Comparison of ENCODE assay signal across 14 cellular contexts in genomic region chr15:48002772-48003171, GRCh38.
DNase-seq lines count a peak whose midpoint lies in the region; ATAC-seq and TF ChIP-seq lines count a peak whose summit lies in the region.
"Had no signal": no experiment of that assay in that cellular context is flagged by ENCODE, and none has a peak within 500 bp of the region (broad histone marks: within the 10 kb centered on the region; RNA-seq: fewer than 3 reads in every experiment).

No MANE protein-coding gene starts in this region.

- intact Hi-C loops in upper lobe of right lung (cut with DNase I): no loop called here

- H3K4me1 ChIP-seq in upper lobe of right lung: peaks cover 7% of the 10 kb centered on the region

- H3K27me3 ChIP-seq in upper lobe of right lung: no peaks in the 10 kb centered on the region

- no peak overlapping the region for H3K27ac ChIP-seq in upper lobe of right lung

- H3K4me3 ChIP-seq in upper lobe of right lung: no peak overlapping the region

- no peaks in the 10 kb centered on the region for H3K36me3 ChIP-seq in upper lobe of right lung

- no peaks in the 10 kb centered on the region for H3K9me3 ChIP-seq in upper lobe of right lung

- ATAC-seq in upper lobe of right lung: peak; percentile 22
- no peak for ATAC-seq in GM21786 (IDR thresholded peaks at IDR 0.05; ENCODE audit: unreplicated experiment)
- ATAC-seq: activated CD8-positive, alpha-beta memory T cell treated with anti-CD3 and anti-CD28 coated beads, Interleukin-2, amount 10 ng/mL, durations not matched to agents 7 days and 5 days had no signal

- DNase-seq in SHP77 (lab: John Stamatoyannopoulos, UW): peak; percentile 14 to 41
- DNase-seq in SHP77 treated with DMSO at 0.1 percent for 48 hours (lab: John Stamatoyannopoulos, UW): no peak
- DNase-seq in NCI-H2029 treated with DMSO at 0.1 percent for 48 hours (lab: John Stamatoyannopoulos, UW): peak; percentile 51
- peak; percentile 5 for DNase-seq in SKM-1 (lab: John Stamatoyannopoulos, UW; ENCODE audit: unreplicated experiment)
- DNase-seq in upper lobe of right lung: no peak
- DNase-seq in activated gamma-delta T cell (lab: John Stamatoyannopoulos, UW): no peak
- DNase-seq in DMS114 treated with DMSO at 0.1 percent for 48 hours (lab: John Stamatoyannopoulos, UW; ENCODE audit: unreplicated experiment): no peak
- DNase-seq: activated CD4-positive, CD25-positive, alpha-beta regulatory T cell treated with anti-CD3 and anti-CD28 coated beads, Interleukin-2, amount 50 U/mL, for 72 hours; activated CD8-positive, alpha-beta memory T cell treated with anti-CD3 and anti-CD28 coated beads, Interleukin-2, amount 10 ng/mL, durations not matched to agents 7 days and 5 days; amniotic stem cell; cerebellar nuclear complex; NCI-H1105; NCI-H446 treated with DMSO at 0.1 percent for 48 hours had no signal

- TF ChIP-seq CTCF in upper lobe of right lung (IDR thresholded peaks at IDR 0.05): no peak

Comparison
In these comparisons a context has a peak if more than half of its experiments do, and no peak if none do; other contexts are left out.
1. DNase-seq: peak in SHP77 (2 of 2), NCI-H2029 treated with DMSO at 0.1 percent for 48 hours (single experiment) and SKM-1 (single experiment); none in SHP77 treated with DMSO at 0.1 percent for 48 hours (single experiment), upper lobe of right lung (single experiment), activated gamma-delta T cell (single experiment) and DMS114 treated with DMSO at 0.1 percent for 48 hours (single experiment).